31 cellular contexts compared by ENCODE assay signal in the genomic region with DNA sequence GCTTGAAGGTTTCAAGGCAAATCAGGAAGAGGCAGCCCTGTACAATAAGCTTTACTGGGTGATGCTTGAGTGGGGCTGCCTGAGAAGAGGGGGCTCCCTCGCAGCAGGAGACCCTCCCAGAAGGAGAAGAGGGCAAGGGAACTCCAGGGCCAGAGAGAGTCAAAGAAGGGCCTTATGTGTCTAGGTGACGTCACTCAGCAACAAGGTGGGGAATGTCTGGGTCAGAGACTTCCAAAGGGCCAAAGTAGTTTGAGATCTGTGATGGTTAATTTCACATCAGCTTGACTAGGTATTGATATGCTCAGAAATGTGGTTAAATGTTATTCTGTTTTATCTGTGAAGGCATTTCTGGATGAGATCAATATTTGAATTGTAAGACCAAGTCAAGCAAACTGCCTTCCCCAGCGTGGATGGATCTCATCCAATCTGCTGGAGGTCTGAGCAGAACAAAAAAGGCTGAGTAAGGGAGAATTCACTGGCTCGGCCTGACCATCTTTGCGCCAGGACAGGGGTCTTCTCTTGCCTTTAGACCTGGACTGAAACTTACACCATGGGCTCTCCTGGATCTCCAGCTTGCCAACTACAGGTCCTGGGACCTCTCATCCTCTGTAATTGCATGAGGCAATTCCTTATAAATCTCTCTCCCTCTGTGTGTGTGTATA. TPM values are rescaled to one million over a fixed set of nuclear protein-coding genes. Genes with fewer than 3 reads are reported as not detected.
"Had no signal": no experiment of that assay in that cellular context is flagged by ENCODE, and none has a peak within 500 bp of the region (broad histone marks: within the 10 kb centered on the region; RNA-seq: fewer than 3 reads in every experiment).

No MANE protein-coding gene starts in this region.

- ATAC-seq: activated CD4-positive, alpha-beta T cell treated with anti-CD3 and anti-CD28 coated beads for 36 hours; activated CD4-positive, CD25-positive, alpha-beta regulatory T cell treated with anti-CD3 and anti-CD28 coated beads, Interleukin-2, amount 50 U/mL, for 24 hours; activated CD8-positive, alpha-beta T cell treated with anti-CD3 and anti-CD28 coated beads, Interleukin-2, amount 10 ng/mL, durations not matched to agents 7 days and 5 days; activated T-cell treated with anti-CD3 and anti-CD28 coated beads, Interleukin-2, amount 50 U/mL, for 72 hours; activated T-helper 17 cell treated with anti-CD3 and anti-CD28 coated beads, Interleukin-2, amount 50 U/mL, for 72 hours; Panc1 had no signal

- H3K27me3 ChIP-seq: ascending aorta, breast epithelium, SJCRH30 had no signal

- H3K4me1 ChIP-seq: breast epithelium, SJCRH30 had no signal

- H3K4me3 ChIP-seq: ascending aorta, breast epithelium, SJCRH30, SK-N-MC had no signal

- DNase-seq: activated CD4-positive, alpha-beta T cell treated with anti-CD3 and anti-CD28 coated beads for 36 hours; activated CD4-positive, alpha-beta T cell treated with anti-CD3 and anti-CD28 coated beads, Interleukin-2, amount 10 ng/mL, durations not matched to agents 7 days and 5 days; activated CD4-positive, alpha-beta T cell treated with anti-CD3 and anti-CD28 coated beads, Interleukin-2, amount 50 U/mL, for 48 hours; activated CD8-positive, alpha-beta T cell treated with anti-CD3 and anti-CD28 coated beads, Interleukin-2, amount 10 ng/mL, durations not matched to agents 7 days and 5 days; activated effector memory CD4-positive, alpha-beta T cell treated with anti-CD3 and anti-CD28 coated beads, Interleukin-2, amount 50 U/mL, for 16 hours; activated naive CD4-positive, alpha-beta T cell; activated naive CD4-positive, alpha-beta T cell treated with anti-CD3 and anti-CD28 coated beads, Interleukin-2, amount 50 U/mL, for 16 hours; activated naive CD8-positive, alpha-beta T cell treated with anti-CD3 and anti-CD28 coated beads for 36 hours; activated T-cell treated with anti-CD3 and anti-CD28 coated beads, Interleukin-2, amount 50 U/mL, for 1 hour; activated T-cell treated with anti-CD3 and anti-CD28 coated beads, Interleukin-2, amount 50 U/mL, for 72 hours; amniotic stem cell; NCI-H1048; NCI-H1105 treated with DMSO at 0.1 percent for 48 hours; NCI-H1436; NCI-H1694 treated with DMSO at 0.1 percent for 48 hours; NCI-H2029; NCI-H345; NCI-H524 treated with DMSO at 0.1 percent for 48 hours; SHP77; SJCRH30 had no signal

- H3K9me3 ChIP-seq: ascending aorta, breast epithelium had no signal

- H3K27ac ChIP-seq: ascending aorta, breast epithelium, SJCRH30, SK-N-MC had no signal

- H3K36me3 ChIP-seq: ascending aorta, breast epithelium, SJCRH30 had no signal

RNA-seq across cellular contexts. Expression of gene MAS1, which starts 35.9 kb away (rescaled TPM):
- total RNA-seq: activated CD4-positive, alpha-beta T cell treated with anti-CD3 and anti-CD28 coated beads for 36 hours; activated CD4-positive, alpha-beta T cell treated with anti-CD3 and anti-CD28 coated beads, Interleukin-2, amount 10 ng/mL, durations not matched to agents 7 days and 5 days; activated CD8-positive, alpha-beta T cell treated with anti-CD3 and anti-CD28 coated beads, Interleukin-2, amount 10 ng/mL, durations not matched to agents 7 days and 5 days; activated naive CD8-positive, alpha-beta T cell treated with anti-CD3 and anti-CD28 coated beads for 36 hours; activated T-cell treated with anti-CD3 and anti-CD28 coated beads, Interleukin-2, amount 50 U/mL, for 72 hours; activated T-helper 17 cell treated with anti-CD3 and anti-CD28 coated beads, Interleukin-2, amount 50 U/mL, for 72 hours; ascending aorta; breast epithelium; M059J; NCI-H460; RPMI7951; T-helper 1 cell treated with Interleukin-12 subunit alpha and Interleukin-12 subunit beta and Interleukin-4 antibody, amounts not matched to agents 30 ng/mL and 1 ng/mL, for 36 hours; T-helper 2 cell treated with Interferon-gamma antibody and Interleukin-4, amounts not matched to agents 100 ng/mL and 5 ng/mL, for 36 hours had no signal
